ENCODE assay signal across 31 cellular contexts in genomic region chr10:68474021-68474420, GRCh38.
"Had no signal": no experiment of that assay in that cellular context is flagged by ENCODE, and none has a peak within 500 bp of the region (broad histone marks: within the 10 kb centered on the region; RNA-seq: fewer than 3 reads in every experiment).

No MANE protein-coding gene starts in this region.

- H3K4me3 Mint-ChIP-seq: activated CD4-positive, alpha-beta memory T cell treated with anti-CD3 and anti-CD28 coated beads, Interleukin-2, amount 10 ng/mL, durations not matched to agents 7 days and 5 days; activated T-cell treated with anti-CD3 and anti-CD28 coated beads, Interleukin-2, amount 50 U/mL, for 24 hours; nephron progenitor cell; stimulated activated effector memory CD8-positive, alpha-beta T cell treated with anti-CD3 and anti-CD28 coated beads, Interleukin-12 subunit alpha, Interleukin-12 subunit beta, amount 100 ng/mL, for 72 hours; stimulated activated naive CD8-positive, alpha-beta T cell treated with anti-CD3 and anti-CD28 coated beads, Interleukin-15, Interleukin-2, amounts not matched to agents 100 ng/mL and 50 ng/mL, for 24 hours; T-helper 1 cell treated with Interleukin-12 subunit alpha and Interleukin-12 subunit beta and Interleukin-4 antibody, amounts not matched to agents 30 μg/mL and 1 μg/mL, for 36 hours had no signal

- H3K9me3 Mint-ChIP-seq: activated CD4-positive, alpha-beta memory T cell treated with anti-CD3 and anti-CD28 coated beads, Interleukin-2, amount 10 ng/mL, durations not matched to agents 7 days and 5 days; activated T-cell treated with anti-CD3 and anti-CD28 coated beads, Interleukin-2, amount 50 U/mL, for 24 hours; stimulated activated effector memory CD8-positive, alpha-beta T cell treated with anti-CD3 and anti-CD28 coated beads, Interleukin-12 subunit alpha, Interleukin-12 subunit beta, amount 100 ng/mL, for 72 hours; stimulated activated naive CD8-positive, alpha-beta T cell treated with anti-CD3 and anti-CD28 coated beads, Interleukin-15, Interleukin-2, amounts not matched to agents 100 ng/mL and 50 ng/mL, for 24 hours; T-helper 1 cell treated with Interleukin-12 subunit alpha and Interleukin-12 subunit beta and Interleukin-4 antibody, amounts not matched to agents 30 μg/mL and 1 μg/mL, for 36 hours had no signal

- H3K27me3 Mint-ChIP-seq: activated CD4-positive, alpha-beta memory T cell treated with anti-CD3 and anti-CD28 coated beads, Interleukin-2, amount 10 ng/mL, durations not matched to agents 7 days and 5 days; activated T-cell treated with anti-CD3 and anti-CD28 coated beads, Interleukin-2, amount 50 U/mL, for 24 hours; stimulated activated naive CD8-positive, alpha-beta T cell treated with anti-CD3 and anti-CD28 coated beads, Interleukin-15, Interleukin-2, amounts not matched to agents 100 ng/mL and 50 ng/mL, for 24 hours had no signal

- ATAC-seq: activated CD4-positive, CD25-positive, alpha-beta regulatory T cell treated with anti-CD3 and anti-CD28 coated beads, Interleukin-2, amount 50 U/mL, for 24 hours; esophagus mucosa; gastrocnemius medialis; left lung; lower lobe of right lung; pancreas; sciatic nerve; stimulated activated effector memory CD8-positive, alpha-beta T cell treated with anti-CD3 and anti-CD28 coated beads, Interleukin-12 subunit alpha, Interleukin-12 subunit beta, amount 100 ng/mL, for 72 hours had no signal

- DNase-seq: activated CD4-positive, alpha-beta memory T cell treated with anti-CD3 and anti-CD28 coated beads, Interleukin-2, amount 10 ng/mL, durations not matched to agents 7 days and 5 days; activated CD4-positive, alpha-beta T cell treated with anti-CD3 and anti-CD28 coated beads for 48 hours; activated CD8-positive, alpha-beta memory T cell treated with anti-CD3 and anti-CD28 coated beads, Interleukin-2, amount 50 U/mL, for 48 hours; activated gamma-delta T cell treated with Interleukin-2 at 50 U/mL for 16 hours; activated naive CD4-positive, alpha-beta T cell treated with anti-CD3 and anti-CD28 coated beads, Interleukin-2, amount 50 U/mL, for 16 hours; activated T-cell treated with anti-CD3 and anti-CD28 coated beads, Interleukin-2, amount 50 U/mL, for 24 hours; amygdala; central memory CD4-positive, alpha-beta T cell; gastrocnemius medialis; glutamatergic neuron; left lung; lower lobe of right lung; mesenchymal stem cell; nephron progenitor cell; pancreas; retina; small intestine; stimulated activated CD4-positive, alpha-beta T cell treated with anti-CD3 and anti-CD28 coated beads, Interleukin-4, amount 100 ng/mL, for 24 hours; T1000; trophoblast cell; uterus; WERI-Rb-1 had no signal

- H3K27ac ChIP-seq: breast epithelium, gastrocnemius medialis, left lung, lower lobe of right lung, pancreas, prostate gland, thoracic aorta, uterus, WERI-Rb-1 had no signal

- H3K27ac Mint-ChIP-seq: activated CD4-positive, alpha-beta memory T cell treated with anti-CD3 and anti-CD28 coated beads, Interleukin-2, amount 10 ng/mL, durations not matched to agents 7 days and 5 days; activated T-cell treated with anti-CD3 and anti-CD28 coated beads, Interleukin-2, amount 50 U/mL, for 24 hours; nephron progenitor cell; stimulated activated effector memory CD8-positive, alpha-beta T cell treated with anti-CD3 and anti-CD28 coated beads, Interleukin-12 subunit alpha, Interleukin-12 subunit beta, amount 100 ng/mL, for 72 hours; stimulated activated naive CD8-positive, alpha-beta T cell treated with anti-CD3 and anti-CD28 coated beads, Interleukin-15, Interleukin-2, amounts not matched to agents 100 ng/mL and 50 ng/mL, for 24 hours; T-helper 1 cell treated with Interleukin-12 subunit alpha and Interleukin-12 subunit beta and Interleukin-4 antibody, amounts not matched to agents 30 μg/mL and 1 μg/mL, for 36 hours had no signal
